In genomic region chr2:238854246-238854645, GRCh38 we compare ENCODE assay signal across 30 cellular contexts. TPM values are rescaled to one million over a fixed set of nuclear protein-coding genes. Genes with fewer than 3 reads are reported as not detected.
DNase-seq lines count a peak whose midpoint lies in the region; ATAC-seq and TF ChIP-seq lines count a peak whose summit lies in the region.
"Had no signal": no experiment of that assay in that cellular context is flagged by ENCODE, and none has a peak within 500 bp of the region (broad histone marks: within the 10 kb centered on the region; RNA-seq: fewer than 3 reads in every experiment).

No MANE protein-coding gene starts in this region.

- no peak overlapping the region for H3K23ac ChIP-seq in IMR-90 (ENCODE audit: low read depth, low read length)

- H3K4me2 ChIP-seq in IMR-90 (ENCODE audit: low read depth, low read length) = no peak overlapping the region
- H3K4me2 ChIP-seq: neural progenitor cell had no signal

- no peak for TF ChIP-seq RAD21 in IMR-90 (IDR thresholded peaks at IDR 0.05; ENCODE audit: low read length)

- peaks cover 44 to 72% of the 10 kb centered on the region in 2 experiments for H3K79me1 ChIP-seq in IMR-90 (ENCODE audit: low read depth in 1 of 2, low read length in 2 of 2)

- no peak overlapping the region for H3K4me3 Mint-ChIP-seq in immature natural killer cell
- H3K4me3 Mint-ChIP-seq: activated CD4-positive, alpha-beta T cell treated with anti-CD3 and anti-CD28 coated beads for 36 hours; activated naive CD4-positive, alpha-beta T cell treated with anti-CD3 and anti-CD28 coated beads, Interleukin-2, amount 10 ng/mL, durations not matched to agents 7 days and 5 days; activated T-cell treated with anti-CD3 and anti-CD28 coated beads, Interleukin-2, amount 50 U/mL, for 72 hours; CD4-positive, CD25-positive, alpha-beta regulatory T cell; neural progenitor cell had no signal

- no peak overlapping the region for H2BK15ac ChIP-seq in IMR-90 (ENCODE audit: low read depth, low read length)

- H2AK5ac ChIP-seq in IMR-90 (ENCODE audit: low read depth, low read length) = no peak overlapping the region

- no peak overlapping the region for H2BK20ac ChIP-seq in IMR-90 (ENCODE audit: low read depth, low read length)

- no peaks in the 10 kb centered on the region for H3K9me3 Mint-ChIP-seq in immature natural killer cell
- H3K9me3 Mint-ChIP-seq: activated naive CD4-positive, alpha-beta T cell treated with anti-CD3 and anti-CD28 coated beads, Interleukin-2, amount 10 ng/mL, durations not matched to agents 7 days and 5 days; activated T-cell treated with anti-CD3 and anti-CD28 coated beads, Interleukin-2, amount 50 U/mL, for 72 hours had no signal

- no CpG with 5 or more reads among the region's 8 CpGs for WGBS in IMR-90 (ENCODE audit: extremely low coverage in 2 of 2, insufficient read length in 1 of 2), 2 experiments

- intact Hi-C loops in IMR-90 (cut with micrococcal nuclease) = no loop called here

- dilution Hi-C loops in IMR-90 (cut with HindIII; ENCODE audit: low sequenced_read_pairs, unreplicated experiment) = no loop called here

- peaks cover 0 to 4% (median 2%) of the 10 kb centered on the region in 3 donors for H3K27me3 Mint-ChIP-seq in immature natural killer cell (ENCODE audit: low read depth in 3 of 3)

- in situ Hi-C loops in IMR-90 (cut with MboI; ENCODE audit: low sequenced_read_pairs) = no loop called here

- TF ChIP-seq POLR2A in IMR-90 (IDR thresholded peaks at IDR 0.05; ENCODE audit: low read depth, low read length) = no peak

- H3K36me3 Mint-ChIP-seq in immature natural killer cell = no peaks in the 10 kb centered on the region
- H3K36me3 Mint-ChIP-seq: activated naive CD4-positive, alpha-beta T cell treated with anti-CD3 and anti-CD28 coated beads, Interleukin-2, amount 10 ng/mL, durations not matched to agents 7 days and 5 days; CD4-positive, CD25-positive, alpha-beta regulatory T cell had no signal

- no peaks in the 10 kb centered on the region for H3K27me3 ChIP-seq in BJ (ENCODE audit: control insufficient read depth, insufficient read depth, low read length)
- H3K27me3 ChIP-seq in IMR-90 (ENCODE audit: control insufficient read depth, insufficient read depth, low read length) = no peaks in the 10 kb centered on the region
- H3K27me3 ChIP-seq: Peyer's patch had no signal

- H4K5ac ChIP-seq in IMR-90 (ENCODE audit: low read depth, low read length) = no peak overlapping the region

- peaks cover 8% of the 10 kb centered on the region for H4K20me1 ChIP-seq in IMR-90 (ENCODE audit: insufficient read depth, low read length)

- no peak overlapping the region for H3K56ac ChIP-seq in IMR-90 (ENCODE audit: extremely low read depth, insufficient read depth, low read length)

- no peak for ATAC-seq in IMR-90 (ENCODE audit: low read depth)
- ATAC-seq: activated CD4-positive, alpha-beta T cell treated with anti-CD3 and anti-CD28 coated beads for 36 hours; activated T-cell treated with anti-CD3 and anti-CD28 coated beads, Interleukin-2, amount 50 U/mL, for 72 hours; lower lobe of right lung; psoas muscle; stimulated activated naive CD8-positive, alpha-beta T cell treated with anti-CD3 and anti-CD28 coated beads, Interleukin-15, Interleukin-2, amounts not matched to agents 100 U/mL and 50 U/mL, for 24 hours had no signal

- no peak overlapping the region for H3K27ac Mint-ChIP-seq in immature natural killer cell
- H3K27ac Mint-ChIP-seq: activated CD4-positive, alpha-beta T cell treated with anti-CD3 and anti-CD28 coated beads for 36 hours; activated naive CD4-positive, alpha-beta T cell treated with anti-CD3 and anti-CD28 coated beads, Interleukin-2, amount 10 ng/mL, durations not matched to agents 7 days and 5 days; activated T-cell treated with anti-CD3 and anti-CD28 coated beads, Interleukin-2, amount 50 U/mL, for 72 hours; CD4-positive, CD25-positive, alpha-beta regulatory T cell; neural progenitor cell had no signal

- H3K9me1 ChIP-seq in IMR-90 (ENCODE audit: insufficient read depth, low read length) = peaks cover 2% of the 10 kb centered on the region; the same call in 1 of the 2 replicates

- TF ChIP-seq CTCF in BJ (IDR thresholded peaks at IDR 0.05; ENCODE audit: insufficient read depth, low read depth, low read length) (no peak), IMR-90 (conservative IDR thresholded peaks at IDR 0.05; ENCODE audit: low read depth, low read length) (no peak), fibroblast of villous mesenchyme (IDR thresholded peaks at IDR 0.05; ENCODE audit: insufficient read depth, low read depth, low read length) (no peak)

- POLR2A ChIA-PET in BJ (lab: Charles Lee) = no interaction called here
- POLR2A ChIA-PET in IMR-90 (lab: Charles Lee; ENCODE audit: unreplicated experiment) = no interaction called here

- CTCF ChIA-PET in BJ (lab: Yijun Ruan, JAX) (interaction anchor here (1.0 to 2.0 kb wide), 6 partner anchors 9 to 341 kb away, joined by 3 to 10 read pairs (median 4); no protein-coding TSS in a partner anchor), IMR-90 (lab: Yijun Ruan, JAX) (interaction anchor here (0.6 kb wide), 1 partner anchor 1160 kb away, joined by 4 read pairs; no protein-coding TSS in a partner anchor)

- peaks cover 15% of the 10 kb centered on the region for H3K4me1 ChIP-seq in IMR-90 (ENCODE audit: control insufficient read depth, insufficient read depth, low read length)
- H3K4me1 ChIP-seq: neural progenitor cell, Peyer's patch, psoas muscle, SJCRH30 had no signal

- H3K4me1 Mint-ChIP-seq in immature natural killer cell = no peaks in the 10 kb centered on the region
- H3K4me1 Mint-ChIP-seq: activated CD4-positive, alpha-beta T cell treated with anti-CD3 and anti-CD28 coated beads for 36 hours; activated naive CD4-positive, alpha-beta T cell treated with anti-CD3 and anti-CD28 coated beads, Interleukin-2, amount 10 ng/mL, durations not matched to agents 7 days and 5 days; CD4-positive, CD25-positive, alpha-beta regulatory T cell had no signal

- H3K18ac ChIP-seq in IMR-90 (ENCODE audit: low read depth, low read length) = no peak overlapping the region

- H3K4ac ChIP-seq in IMR-90 (ENCODE audit: low read depth, low read length) = no peak overlapping the region

- no peak overlapping the region for H2BK5ac ChIP-seq in IMR-90 (ENCODE audit: low read depth, low read length, poor library complexity, severe bottlenecking)

- H3K9me3 ChIP-seq in IMR-90 (ENCODE audit: control insufficient read depth, insufficient read depth, low read length) = no peaks in the 10 kb centered on the region
- H3K9me3 ChIP-seq: lower lobe of right lung, Peyer's patch, psoas muscle, SJCRH30, spleen, transverse colon had no signal

- no peak overlapping the region for H3K14ac ChIP-seq in IMR-90 (replicated peaks; ENCODE audit: low read depth, low read length)

- no peak overlapping the region for H2AFZ ChIP-seq in IMR-90 (replicated peaks; ENCODE audit: low read length, poor library complexity)
- H2AFZ ChIP-seq: neural progenitor cell had no signal

- H4K8ac ChIP-seq in IMR-90 (ENCODE audit: low read depth in 2 of 2, low read length in 2 of 2) = no peak overlapping the region

- no peak overlapping the region for H2BK120ac ChIP-seq in IMR-90 (ENCODE audit: low read depth, low read length)

- DNase-seq in BJ (ENCODE audit: low read depth) (no peak), IMR-90 (no peak), fibroblast of villous mesenchyme (ENCODE audit: low read depth) (no peak), immature natural killer cell (no peak), T-helper 9 cell (no peak), GM19240 (ENCODE audit: insufficient read length, low spot score) (no peak)
- no peak for DNase-seq in stimulated activated CD4-positive, alpha-beta T cell treated with anti-CD3 and anti-CD28 coated beads, Interleukin-4, amount 100 ng/mL, for 4 hours
- DNase-seq: ACHN; activated CD4-positive, alpha-beta T cell treated with anti-CD3 and anti-CD28 coated beads for 36 hours; activated naive CD4-positive, alpha-beta T cell treated with anti-CD3 and anti-CD28 coated beads, Interleukin-2, amount 10 ng/mL, durations not matched to agents 7 days and 5 days; activated T-cell treated with anti-CD3 and anti-CD28 coated beads, Interleukin-2, amount 50 U/mL, for 72 hours; CD4-positive, CD25-positive, alpha-beta regulatory T cell; central memory CD4-positive, alpha-beta T cell; dermis blood vessel endothelial cell; DMS 273 treated with DMSO at 0.1 percent for 48 hours; GDM1; lower lobe of right lung; NCI-H1417; NCI-H510A; Peyer's patch; psoas muscle; SJCRH30; spleen; stimulated activated CD4-positive, alpha-beta T cell treated with anti-CD3 and anti-CD28 coated beads, Interleukin-4, amount 100 ng/mL, for 24 hours; stimulated activated naive CD8-positive, alpha-beta T cell treated with anti-CD3 and anti-CD28 coated beads, Interleukin-15, Interleukin-2, amounts not matched to agents 100 U/mL and 50 U/mL, for 24 hours; transverse colon had no signal

- H3K27ac ChIP-seq in IMR-90 (ENCODE audit: insufficient read depth, low read length) (no peak overlapping the region), skin epidermis (peak overlapping the region in 17 of 21 experiments; percentile 8 to 79 (median 63))
- H3K27ac ChIP-seq: lower lobe of right lung, neural progenitor cell, Peyer's patch, psoas muscle, SJCRH30, spleen had no signal

- BruUV-seq in IMR-90 (replicated peaks; lab: Mats Ljungman, UMichigan) = no TSS peak

- H4K91ac ChIP-seq in IMR-90 (ENCODE audit: insufficient read depth, low read depth, low read length) = peak overlapping the region; percentile 6; the same call in 1 of the 2 replicates

- peaks cover 22% of the 10 kb centered on the region for H3K36me3 ChIP-seq in BJ (ENCODE audit: control insufficient read depth, insufficient read depth, low read length)
- H3K36me3 ChIP-seq in IMR-90 (ENCODE audit: control insufficient read depth, insufficient read depth, low read length) = peaks cover 21% of the 10 kb centered on the region
- H3K36me3 ChIP-seq: lower lobe of right lung, neural progenitor cell, Peyer's patch, SJCRH30, spleen, transverse colon had no signal

- H2AK9ac ChIP-seq in IMR-90 (replicated peaks; ENCODE audit: low read depth, low read length, poor library complexity) = no peak overlapping the region

- no peak overlapping the region for H3K9ac ChIP-seq in IMR-90 (ENCODE audit: low read depth, low read length)
- H3K9ac ChIP-seq: neural progenitor cell had no signal

- H3K4me3 ChIP-seq in BJ (ENCODE audit: low read depth, low read length) (peak overlapping the region; percentile 46), IMR-90 (ENCODE audit: insufficient read depth, low read depth, low read length) (no peak overlapping the region), fibroblast of villous mesenchyme (ENCODE audit: low read depth, low read length) (peak overlapping the region; percentile 29), skin epidermis (peak overlapping the region in 4 of 7 experiments; percentile 0 to 22 (median 11))
- H3K4me3 ChIP-seq: lower lobe of right lung, neural progenitor cell, Peyer's patch, psoas muscle, SJCRH30, spleen, transverse colon had no signal

RNA-seq across cellular contexts. Expression of gene TWIST2, which starts 6.4 kb away (rescaled TPM):
- polyA plus RNA-seq in BJ (2011; rRNA removed) = 110 and 127 TPM in 2 replicates
- polyA minus RNA-seq in BJ (2011; rRNA and poly(A)+ RNA removed) = 77.4 and 88.7 TPM in 2 replicates
- total RNA-seq in IMR-90 (2012; rRNA removed) = 9.3 and 14.7 TPM in 2 replicates
- polyA plus RNA-seq in IMR-90 (2012; rRNA removed) = 33.6 and 40.0 TPM in 2 replicates
- polyA plus RNA-seq in IMR-90 (2012; cell fraction: cytosol; rRNA removed) = 27.9 and 76.1 TPM in 2 replicates
- 18.9 and 35.7 TPM in 2 replicates for polyA plus RNA-seq in IMR-90 (2012; cell fraction: nucleus; rRNA removed; ENCODE audit: low replicate concordance)
- total RNA-seq in fibroblast of villous mesenchyme = 47.4 and 58.7 TPM in 2 replicates
- polyA plus RNA-seq in immature natural killer cell = under 1 TPM in 2 of 3 donors, not detected in 1; 0.17 to 0.61 TPM
- total RNA-seq: activated CD4-positive, alpha-beta T cell treated with anti-CD3 and anti-CD28 coated beads for 36 hours; activated T-cell treated with anti-CD3 and anti-CD28 coated beads, Interleukin-2, amount 50 U/mL, for 72 hours; CD4-positive, CD25-positive, alpha-beta regulatory T cell; dermis blood vessel endothelial cell; frontal cortex; SJCRH30; T-helper 1 cell treated with Interleukin-12 subunit alpha and Interleukin-12 subunit beta and Interleukin-4 antibody, amounts not matched to agents 30 ng/mL and 1 ng/mL, for 36 hours had no signal
- polyA plus RNA-seq: CD4-positive, CD25-positive, alpha-beta regulatory T cell had no signal

Comparison
In these comparisons a context has a peak if more than half of its experiments do, and no peak if none do; other contexts are left out.
1. RNA of gene TWIST2, which starts 6.4 kb away (polyA plus RNA-seq): 110 to 127 TPM in BJ and 18.9 to 76.1 TPM in IMR-90; 0.17 to 0.61 TPM in immature natural killer cell; every median in the first group is over 10 times any median in the second.